In the genomic region with DNA sequence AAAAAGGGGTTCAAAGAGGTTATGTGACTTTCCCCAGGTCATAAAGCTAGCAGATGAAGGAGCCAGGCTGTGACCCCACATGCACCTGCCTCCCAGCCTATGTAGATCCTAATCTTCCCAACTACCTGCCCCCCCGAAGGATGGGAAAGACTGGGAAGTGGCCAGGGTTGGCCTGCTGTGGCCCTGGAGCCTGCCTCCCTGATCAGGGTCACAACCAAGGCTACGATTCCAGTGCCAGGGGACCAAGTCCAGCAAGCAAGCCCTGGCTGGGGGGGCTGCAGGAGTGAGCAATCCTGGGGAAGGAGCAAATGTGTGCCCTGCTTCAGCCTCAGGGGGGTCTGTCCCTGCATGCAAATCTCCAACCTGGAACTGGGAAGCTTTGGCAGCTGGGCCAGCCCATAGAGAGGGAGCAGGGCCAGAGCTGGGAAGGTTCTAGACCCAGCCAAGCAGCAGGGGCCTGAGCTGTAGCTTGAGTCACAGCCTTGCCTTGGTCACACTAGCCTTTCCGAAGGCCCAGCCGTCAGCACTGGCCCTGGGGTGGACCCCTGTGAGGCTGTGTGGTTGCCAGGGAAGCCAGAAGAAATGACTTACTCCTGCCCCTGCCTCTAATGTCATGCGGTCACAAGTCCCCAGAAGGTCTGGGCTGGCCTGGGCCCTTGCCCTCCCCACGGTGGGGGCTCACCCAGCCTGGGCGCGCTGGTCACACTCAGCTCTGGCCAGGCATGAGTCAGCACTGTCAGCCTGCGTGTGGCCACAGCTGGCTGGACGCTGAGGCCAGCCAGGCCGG, we compare ENCODE assay signal across 7 cellular contexts.
DNase-seq lines count a peak whose midpoint lies in the region; ATAC-seq and TF ChIP-seq lines count a peak whose summit lies in the region.

No MANE protein-coding gene starts in this region.

- no peaks in the 10 kb centered on the region for H3K9me3 ChIP-seq in HEK293 (ENCODE audit: control insufficient read depth, insufficient read depth, low read depth, low read length)

- H3K4me1 ChIP-seq in HEK293 (ENCODE audit: control insufficient read depth, insufficient read depth, low read length) = peaks cover 11% of the 10 kb centered on the region

- H3K27me3 Mint-ChIP-seq in activated CD4-positive, alpha-beta memory T cell treated with anti-CD3 and anti-CD28 coated beads, Interleukin-2, amount 10 ng/mL, durations not matched to agents 7 days and 5 days = peaks cover 8% of the 10 kb centered on the region

- TF ChIP-seq CTCF in HEK293 (tag by site-specific recombination; IDR thresholded peaks at IDR 0.05) = no peak

- POLR2A ChIA-PET in HEK293 (lab: Yijun Ruan, JAX) = no interaction called here
- POLR2A ChIA-PET in activated CD4-positive, alpha-beta memory T cell treated with anti-CD3 and anti-CD28 coated beads, Interleukin-2, amount 10 ng/mL, durations not matched to agents 7 days and 5 days (lab: Charles Lee) = interaction anchor here (2.1 kb wide), 2 partner anchors 76 to 96 kb away, joined by 8 to 10 read pairs; a partner anchor contains a TSS

- H3K4me3 ChIP-seq in HEK293 (ENCODE audit: low read depth, low read length) = no peak overlapping the region

- peak overlapping the region; percentile 91 for H3K27ac ChIP-seq in HEK293 (ENCODE audit: extremely low read depth, low read depth, low read length)

- no peaks in the 10 kb centered on the region for H3K36me3 ChIP-seq in HEK293 (ENCODE audit: control insufficient read depth in 2 of 2, insufficient read depth in 1 of 2, low read length in 2 of 2)

- peak overlapping the region; percentile 57 for H3K4me3 Mint-ChIP-seq in activated CD4-positive, alpha-beta memory T cell treated with anti-CD3 and anti-CD28 coated beads, Interleukin-2, amount 10 ng/mL, durations not matched to agents 7 days and 5 days

- CTCF ChIA-PET in HEK293 (lab: Yijun Ruan, JAX) = interaction anchor here (0.7 to 1.4 kb wide), 2 partner anchors 120 to 223 kb away, joined by 3 to 4 read pairs; no protein-coding TSS in a partner anchor
- CTCF ChIA-PET in activated CD4-positive, alpha-beta memory T cell treated with anti-CD3 and anti-CD28 coated beads, Interleukin-2, amount 10 ng/mL, durations not matched to agents 7 days and 5 days (lab: Charles Lee) = interaction anchor here (1.9 kb wide), 1 partner anchor 223 kb away, joined by 9 read pairs; no protein-coding TSS in a partner anchor

- H3K4me1 Mint-ChIP-seq in activated CD4-positive, alpha-beta memory T cell treated with anti-CD3 and anti-CD28 coated beads, Interleukin-2, amount 10 ng/mL, durations not matched to agents 7 days and 5 days = peaks cover 21% of the 10 kb centered on the region

- no peak for DNase-seq in activated CD4-positive, alpha-beta memory T cell treated with anti-CD3 and anti-CD28 coated beads, Interleukin-2, amount 10 ng/mL, durations not matched to agents 7 days and 5 days
- peak; percentile 94 for DNase-seq in globus pallidus (ENCODE audit: low spot score)
- peak; percentile 84 for DNase-seq in occipital lobe (lab: John Stamatoyannopoulos, UW)
- DNase-seq in effector CD8-positive, alpha-beta T cell (lab: John Stamatoyannopoulos, UW) = no peak

- ATAC-seq in HG02763 (IDR thresholded peaks at IDR 0.05; ENCODE audit: unreplicated experiment) (no peak), GM18511 (IDR thresholded peaks at IDR 0.05; ENCODE audit: unreplicated experiment) (no peak)

- H3K36me3 Mint-ChIP-seq in activated CD4-positive, alpha-beta memory T cell treated with anti-CD3 and anti-CD28 coated beads, Interleukin-2, amount 10 ng/mL, durations not matched to agents 7 days and 5 days (ENCODE audit: low read depth) = no peaks in the 10 kb centered on the region

- no peak overlapping the region for H3K27ac Mint-ChIP-seq in activated CD4-positive, alpha-beta memory T cell treated with anti-CD3 and anti-CD28 coated beads, Interleukin-2, amount 10 ng/mL, durations not matched to agents 7 days and 5 days

- no peaks in the 10 kb centered on the region for H3K9me3 Mint-ChIP-seq in activated CD4-positive, alpha-beta memory T cell treated with anti-CD3 and anti-CD28 coated beads, Interleukin-2, amount 10 ng/mL, durations not matched to agents 7 days and 5 days

TF ChIP-seq in HEK293, 187 proteins besides CTCF, POLR2A, EP300 and RAD21:
- 0 out of 2 replicates have a peak, but pooled peaks have one; percentile 16 for TF ChIP-seq GLIS2 (tag by site-specific recombination; IDR thresholded peaks at IDR 0.05)
- TF ChIP-seq YY2 (tag by site-specific recombination; IDR thresholded peaks at IDR 0.05) = no peak
- TF ChIP-seq GLIS1 (tag by site-specific recombination; IDR thresholded peaks at IDR 0.05) = peak; percentile 51; the same call in 1 of the 2 replicates

Comparison
In these comparisons a context has a peak if more than half of its experiments do, and no peak if none do; other contexts are left out.
1. DNase-seq: peak in globus pallidus (single experiment) and occipital lobe (single experiment); none in activated CD4-positive, alpha-beta memory T cell treated with anti-CD3 and anti-CD28 coated beads, Interleukin-2, amount 10 ng/mL, durations not matched to agents 7 days and 5 days (single experiment) and effector CD8-positive, alpha-beta T cell (single experiment).